ENCODE assay signal across 35 cellular contexts in the genomic region with DNA sequence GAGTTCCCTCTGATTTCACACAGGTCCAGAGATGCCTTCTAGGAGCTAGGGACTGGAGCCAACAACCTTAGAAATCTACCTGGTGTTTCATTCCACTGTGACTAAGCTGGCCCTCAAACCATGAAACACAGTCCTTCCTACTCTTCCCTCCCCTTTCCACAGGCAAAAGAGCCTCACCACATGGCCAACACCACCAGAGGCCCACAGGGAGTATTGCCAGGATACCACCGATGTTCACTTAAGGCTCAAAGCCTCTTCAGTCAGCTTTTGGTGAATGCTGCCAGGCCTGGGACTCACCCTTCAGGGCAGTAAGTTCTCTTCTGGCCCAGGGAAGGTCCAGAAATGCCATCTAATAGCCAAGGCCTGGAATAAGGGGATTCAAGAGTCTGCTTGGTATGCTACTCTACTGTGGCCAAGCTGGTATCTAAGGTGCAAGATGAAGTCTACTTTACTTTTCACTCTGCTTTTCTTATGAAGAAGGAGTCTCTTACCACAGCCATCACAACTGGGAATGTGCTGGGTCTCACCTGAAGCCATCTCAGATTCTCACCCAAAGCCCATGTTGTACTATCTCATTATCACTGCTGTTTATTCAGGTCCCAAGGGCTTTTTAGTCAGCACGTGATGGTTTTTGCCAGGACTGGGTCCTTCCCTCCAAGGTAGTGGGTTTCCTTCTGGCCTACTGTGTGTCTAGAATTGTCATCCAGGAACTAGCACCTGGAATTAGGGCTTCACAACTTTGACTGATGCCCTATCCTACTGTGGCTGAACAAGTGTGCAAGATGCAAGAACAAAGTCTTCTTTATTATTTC.
"Had no signal": no experiment of that assay in that cellular context is flagged by ENCODE, and none has a peak within 500 bp of the region (broad histone marks: within the 10 kb centered on the region; RNA-seq: fewer than 3 reads in every experiment).

No MANE protein-coding gene starts in this region.

- H3K9me3 ChIP-seq: Peyer's patch had no signal

- ATAC-seq: activated CD8-positive, alpha-beta T cell treated with anti-CD3 and anti-CD28 coated beads for 36 hours; activated T-cell treated with anti-CD3 and anti-CD28 coated beads, Interleukin-2, amount 50 U/mL, for 72 hours; activated T-helper 17 cell treated with anti-CD3 and anti-CD28 coated beads, Interleukin-2, amount 50 U/mL, for 72 hours; PC-3 had no signal

- H3K36me3 Mint-ChIP-seq: activated naive CD8-positive, alpha-beta T cell treated with anti-CD3 and anti-CD28 coated beads for 36 hours had no signal

- H3K36me3 ChIP-seq: brain microvascular endothelial cell, Peyer's patch, SJSA1 had no signal

- H3K27me3 Mint-ChIP-seq: activated CD4-positive, alpha-beta T cell treated with anti-CD3 and anti-CD28 coated beads, Interleukin-2, amount 10 ng/mL, durations not matched to agents 24 days and 14 days; activated CD8-positive, alpha-beta T cell treated with anti-CD3 and anti-CD28 coated beads for 36 hours; activated naive CD8-positive, alpha-beta T cell treated with anti-CD3 and anti-CD28 coated beads for 36 hours; activated T-helper 17 cell treated with anti-CD3 and anti-CD28 coated beads, Interleukin-2, amount 50 U/mL, for 72 hours had no signal

- H3K4me3 Mint-ChIP-seq: activated CD4-positive, alpha-beta T cell treated with anti-CD3 and anti-CD28 coated beads, Interleukin-2, amount 10 ng/mL, durations not matched to agents 24 days and 14 days; activated CD8-positive, alpha-beta T cell treated with anti-CD3 and anti-CD28 coated beads for 36 hours; activated naive CD8-positive, alpha-beta T cell treated with anti-CD3 and anti-CD28 coated beads for 36 hours; activated T-cell treated with anti-CD3 and anti-CD28 coated beads, Interleukin-2, amount 50 U/mL, for 72 hours; activated T-helper 17 cell treated with anti-CD3 and anti-CD28 coated beads, Interleukin-2, amount 50 U/mL, for 72 hours had no signal

- H3K9ac ChIP-seq: KMS-11 had no signal

- H3K27me3 ChIP-seq: brain microvascular endothelial cell, Peyer's patch, SJSA1 had no signal

- H3K4me2 ChIP-seq: KMS-11 had no signal

- H3K27ac Mint-ChIP-seq: activated CD4-positive, alpha-beta T cell treated with anti-CD3 and anti-CD28 coated beads, Interleukin-2, amount 10 ng/mL, durations not matched to agents 24 days and 14 days; activated CD8-positive, alpha-beta T cell treated with anti-CD3 and anti-CD28 coated beads for 36 hours; activated naive CD8-positive, alpha-beta T cell treated with anti-CD3 and anti-CD28 coated beads for 36 hours; activated T-cell treated with anti-CD3 and anti-CD28 coated beads, Interleukin-2, amount 50 U/mL, for 72 hours; activated T-helper 17 cell treated with anti-CD3 and anti-CD28 coated beads, Interleukin-2, amount 50 U/mL, for 72 hours had no signal

- H3K4me1 ChIP-seq: Peyer's patch, SJSA1 had no signal

- DNase-seq: activated CD4-positive, alpha-beta T cell treated with anti-CD3 and anti-CD28 coated beads, Interleukin-2, amount 10 ng/mL, durations not matched to agents 24 days and 14 days; activated CD4-positive, alpha-beta T cell treated with anti-CD3 and anti-CD28 coated beads, Interleukin-2, amount 50 U/mL, for 4 hours; activated CD4-positive, CD25-positive, alpha-beta regulatory T cell; activated CD8-positive, alpha-beta T cell treated with anti-CD3 and anti-CD28 coated beads for 36 hours; activated effector memory CD4-positive, alpha-beta T cell treated with anti-CD3 and anti-CD28 coated beads, Interleukin-2, amount 50 U/mL, for 16 hours; activated naive CD4-positive, alpha-beta T cell; activated naive CD4-positive, alpha-beta T cell treated with anti-CD3 and anti-CD28 coated beads, Interleukin-2, amount 50 U/mL, for 16 hours; activated naive CD8-positive, alpha-beta T cell treated with anti-CD3 and anti-CD28 coated beads for 36 hours; activated T-cell treated with anti-CD3 and anti-CD28 coated beads, Interleukin-2, amount 50 U/mL, for 1 hour; activated T-cell treated with anti-CD3 and anti-CD28 coated beads, Interleukin-2, amount 50 U/mL, for 72 hours; amniotic stem cell; aorta; brain microvascular endothelial cell; central memory CD4-positive, alpha-beta T cell; NCI-H1092 treated with DMSO at 0.1 percent for 48 hours; NCI-H1417; NCI-H146; NCI-H187; NCI-H2029 treated with DMSO at 0.1 percent for 48 hours; NCI-H2107; NCI-H226; NCI-H446 treated with DMSO at 0.1 percent for 48 hours; NK-92 treated with Interleukin-12 subunit alpha and Interleukin-12 subunit beta, amount 100 ng/mL, for 24 hours; PC-3; Peyer's patch; RPMI8226; SHP77 treated with DMSO at 0.1 percent for 48 hours; SW 1271; T-helper 1 cell; T-helper 2 cell; T-helper 9 cell had no signal

- H3K4me3 ChIP-seq: Peyer's patch, SJSA1 had no signal

- H3K4me1 Mint-ChIP-seq: activated CD4-positive, alpha-beta T cell treated with anti-CD3 and anti-CD28 coated beads, Interleukin-2, amount 10 ng/mL, durations not matched to agents 24 days and 14 days; activated naive CD8-positive, alpha-beta T cell treated with anti-CD3 and anti-CD28 coated beads for 36 hours; activated T-helper 17 cell treated with anti-CD3 and anti-CD28 coated beads, Interleukin-2, amount 50 U/mL, for 72 hours had no signal

- H3K27ac ChIP-seq: brain microvascular endothelial cell, KMS-11, Peyer's patch, SJSA1, VCaP had no signal
